Comparison of ENCODE assay signal across 8 cellular contexts in genomic region chr10:28532509-28533314, GRCh38. TPM values are rescaled to one million over a fixed set of nuclear protein-coding genes. Genes with fewer than 3 reads are reported as not detected.
A peak's percentile ranks its signal among the peaks of the same experiment; 100 is the strongest.
DNase-seq lines count a peak whose midpoint lies in the region; ATAC-seq and TF ChIP-seq lines count a peak whose summit lies in the region.

Gene WAC (plus strand): TSS chr10:28533118. CDS start chr10:28533580, 462 bp downstream.

- peak; percentile 85 for ATAC-seq in DND-41 (ENCODE audit: insufficient read depth, low read depth)
- peak; percentile 78 to 80 for ATAC-seq in naive thymus-derived CD8-positive, alpha-beta T cell

- peak within 1 kb of the TSS; percentile 90 to 100 for H3K4me3 ChIP-seq in DND-41 (ENCODE audit: low read depth in 1 of 2, low read length in 2 of 2)
- H3K4me3 ChIP-seq in GM23248, result peak within 1 kb of the TSS; percentile 100
- H3K4me3 ChIP-seq in fibroblast of lung (replicated peaks in 1 of 4; ENCODE audit: control extremely low read depth in 1 of 4, insufficient read depth in 1 of 4, low read depth in 3 of 4, low read length in 4 of 4), result peak within 1 kb of the TSS; percentile 88 to 94 (median 92)

- H3K4me1 Mint-ChIP-seq in naive thymus-derived CD8-positive, alpha-beta T cell, result peaks cover 32 to 80% (median 70%) of the 10 kb centered on the region in 4 donors

- H3K4me2 ChIP-seq in DND-41 (ENCODE audit: insufficient read depth, low read length) (peak within 1 kb of the TSS; percentile 79), GM23248 (ENCODE audit: unreplicated experiment) (peak within 1 kb of the TSS; percentile 94), fibroblast of lung (ENCODE audit: extremely low read depth, insufficient read depth, low read length) (peak within 1 kb of the TSS; percentile 85)

- H3K9me3 Mint-ChIP-seq in naive thymus-derived CD8-positive, alpha-beta T cell, result peaks cover 0 to 2% (median 0%) of the 10 kb centered on the region in 9 donors

- peak within 1 kb of the TSS; percentile 99 to 100 (median 100) for H3K27ac Mint-ChIP-seq in naive thymus-derived CD8-positive, alpha-beta T cell

- H3K36me3 ChIP-seq in DND-41 (ENCODE audit: insufficient read depth, low read length) (peaks cover 42% of the 10 kb centered on the region), GM23248 (ENCODE audit: low read depth) (peaks cover 30% of the 10 kb centered on the region), fibroblast of lung (ENCODE audit: control insufficient read depth, insufficient read depth, low read length) (peaks cover 9% of the 10 kb centered on the region)

- POLR2A ChIA-PET in naive thymus-derived CD8-positive, alpha-beta T cell (lab: Charles Lee), result interaction anchor here (0.6 to 1.8 kb wide), 21 partner anchors 9 to 1431 kb away, joined by 3 to 9 read pairs (median 4); partner anchors contain the start of genes MASTL, MPP7, RAB18 and YME1L1

- peak; percentile 16 for TF ChIP-seq CTCF in DND-41 (IDR thresholded peaks at IDR 0.05; ENCODE audit: borderline replicate concordance, extremely low read depth, low read length, poor library complexity, severe bottlenecking)
- TF ChIP-seq CTCF in fibroblast of lung (conservative IDR thresholded peaks at IDR 0.05 in 1 of 2, IDR thresholded peaks at IDR 0.05 in 1 of 2; ENCODE audit: low read depth in 1 of 2, low read length in 2 of 2), result no peak

- peaks cover 39% of the 10 kb centered on the region; the same call in 1 of the 2 replicates for H4K20me1 ChIP-seq in DND-41 (ENCODE audit: insufficient read depth, low read length)
- 0 out of 2 replicates have a peak, but pooled peaks cover 8% of the 10 kb centered on the region for H4K20me1 ChIP-seq in GM23248 (ENCODE audit: insufficient read depth)
- peaks cover 3% of the 10 kb centered on the region for H4K20me1 ChIP-seq in fibroblast of lung (ENCODE audit: control insufficient read depth, extremely low read depth, insufficient read depth, low read length)

- no peaks in the 10 kb centered on the region for H3F3A ChIP-seq in GM23248 (ENCODE audit: insufficient read depth)

- WGBS in GM23248 (ENCODE audit: low coverage in 1 of 2, low lambda C conversion rate in 2 of 2, missing lambda C conversion rate in 2 of 2), 2 experiments, result 1% methylated on average over 43 to 76 of the region's 98 CpGs

- H3K4me3 Mint-ChIP-seq in naive thymus-derived CD8-positive, alpha-beta T cell, result peak within 1 kb of the TSS; percentile 95 to 100 (median 98)

- in situ Hi-C loops in GM23248 (cut with MboI), result no loop called here

- H2AFZ ChIP-seq in DND-41 (ENCODE audit: low read depth, low read length) (peak within 1 kb of the TSS; percentile 98), GM23248 (peak within 1 kb of the TSS; percentile 77), fibroblast of lung (ENCODE audit: low read length) (peak within 1 kb of the TSS; percentile 92)

- H3K9ac ChIP-seq in DND-41 (ENCODE audit: low read depth, low read length) (peak within 1 kb of the TSS; percentile 97), GM23248 (peak within 1 kb of the TSS; percentile 97), fibroblast of lung (ENCODE audit: insufficient read depth, low read length) (peak within 1 kb of the TSS; percentile 100)

- H3K27ac ChIP-seq in DND-41 (ENCODE audit: low read length), result peak within 1 kb of the TSS; percentile 100
- H3K27ac ChIP-seq in GM23248, result peak within 1 kb of the TSS; percentile 97
- peak within 1 kb of the TSS; percentile 99 for H3K27ac ChIP-seq in fibroblast of lung (ENCODE audit: insufficient read depth, low read length)

- peak; percentile 95 for DNase-seq in DND-41
- DNase-seq in GM23248, result peak; percentile 98
- DNase-seq in Kasumi-1 (lab: John Stamatoyannopoulos, UW), result peak; percentile 93 to 96
- DNase-seq in RPMI7951 (ENCODE audit: low read depth), result peak; percentile 92
- peak; percentile 93 to 97 for DNase-seq in activated T-helper 1 cell treated with anti-CD3 and anti-CD28 coated beads, Interleukin-2, amount 50 U/mL, for 16 hours (ENCODE audit: low read depth in 1 of 2, low spot score in 1 of 2)
- peak; percentile 88 to 94 for DNase-seq in fibroblast of lung (ENCODE audit: low read depth in 2 of 2)
- DNase-seq in naive thymus-derived CD8-positive, alpha-beta T cell, result peak; percentile 92 to 100 (median 97)
- DNase-seq in stimulated activated naive CD4-positive, alpha-beta T cell (lab: John Stamatoyannopoulos, UW), result peak; percentile 94 to 97 (median 96)

- H3K9me2 ChIP-seq in GM23248 (ENCODE audit: insufficient read depth), result no peaks in the 10 kb centered on the region

- H3K9me3 ChIP-seq in DND-41 (ENCODE audit: insufficient read depth, low read length, severe bottlenecking) (no peaks in the 10 kb centered on the region), GM23248 (ENCODE audit: low read depth) (no peaks in the 10 kb centered on the region), fibroblast of lung (ENCODE audit: control insufficient read depth, insufficient read depth, low read depth, low read length) (no peaks in the 10 kb centered on the region)

- H3K27me3 Mint-ChIP-seq in naive thymus-derived CD8-positive, alpha-beta T cell, result peaks cover 0 to 2% (median 0%) of the 10 kb centered on the region in 5 donors

- H3K27me3 ChIP-seq in DND-41 (ENCODE audit: insufficient read depth, low read length, poor library complexity), result no peaks in the 10 kb centered on the region
- H3K27me3 ChIP-seq in GM23248 (replicated peaks; ENCODE audit: insufficient read depth), result no peaks in the 10 kb centered on the region
- H3K27me3 ChIP-seq in fibroblast of lung (ENCODE audit: control insufficient read depth, insufficient read depth, low read length), result no peaks in the 10 kb centered on the region

- peaks cover 48% of the 10 kb centered on the region for H3K4me1 ChIP-seq in DND-41 (ENCODE audit: insufficient read depth, low read length)
- H3K4me1 ChIP-seq in GM23248 (ENCODE audit: insufficient read depth), result peaks cover 31% of the 10 kb centered on the region
- H3K4me1 ChIP-seq in fibroblast of lung (ENCODE audit: control insufficient read depth, extremely low read depth, insufficient read depth, low read length), result peaks cover 2% of the 10 kb centered on the region

- peaks cover 0 to 33% (median 15%) of the 10 kb centered on the region in 3 donors for H3K36me3 Mint-ChIP-seq in naive thymus-derived CD8-positive, alpha-beta T cell

- H3K79me2 ChIP-seq in DND-41 (ENCODE audit: insufficient read depth, low read length) (peaks cover 66% of the 10 kb centered on the region), GM23248 (ENCODE audit: insufficient read depth) (peaks cover 91% of the 10 kb centered on the region), fibroblast of lung (ENCODE audit: control insufficient read depth, insufficient read depth, low read length) (peaks cover 62% of the 10 kb centered on the region)

RNA-seq across cellular contexts. Expression of gene WAC, which starts in this region (rescaled TPM):
- total RNA-seq in GM23248 (2014; rRNA removed; shearing (Covaris generic)), result 57.5 and 67.3 TPM in 2 replicates
- polyA plus RNA-seq in GM23248 (2016; fragmentation: Nextera tagmentation; extraction: Ambion mirVana) (53.3 and 54.3 TPM in 2 replicates), fibroblast of lung (76.1 and 94.2 TPM in 2 replicates)
- total RNA-seq in RPMI7951 (2014; rRNA removed; shearing (Covaris generic)), result 70.2 and 91.7 TPM in 2 replicates
- total RNA-seq in fibroblast of lung, result 52.4 and 65.7 TPM in 2 replicates
- 41.9 and 53.1 TPM in 2 replicates for polyA plus RNA-seq in fibroblast of lung (2012)
- polyA minus RNA-seq in fibroblast of lung (ENCODE audit: low replicate concordance), result 20.3 and 38.6 TPM in 2 replicates
- total RNA-seq in naive thymus-derived CD8-positive, alpha-beta T cell, result 100 to 1,000 TPM; 206 to 213 TPM
- 100 to 1,000 TPM in 1 of 3 donors, 10 to 100 TPM in 2; 84.2 to 108 (median 92.2) TPM for polyA plus RNA-seq in naive thymus-derived CD8-positive, alpha-beta T cell

Comparison
In these comparisons a context has a peak if more than half of its experiments do, and no peak if none do; other contexts are left out.
1. Peak in every context shown above with its lines: DNase-seq, ATAC-seq, H3K4me3 ChIP-seq and H3K27ac ChIP-seq.